8 cellular contexts compared by ENCODE assay signal in the genomic region with DNA sequence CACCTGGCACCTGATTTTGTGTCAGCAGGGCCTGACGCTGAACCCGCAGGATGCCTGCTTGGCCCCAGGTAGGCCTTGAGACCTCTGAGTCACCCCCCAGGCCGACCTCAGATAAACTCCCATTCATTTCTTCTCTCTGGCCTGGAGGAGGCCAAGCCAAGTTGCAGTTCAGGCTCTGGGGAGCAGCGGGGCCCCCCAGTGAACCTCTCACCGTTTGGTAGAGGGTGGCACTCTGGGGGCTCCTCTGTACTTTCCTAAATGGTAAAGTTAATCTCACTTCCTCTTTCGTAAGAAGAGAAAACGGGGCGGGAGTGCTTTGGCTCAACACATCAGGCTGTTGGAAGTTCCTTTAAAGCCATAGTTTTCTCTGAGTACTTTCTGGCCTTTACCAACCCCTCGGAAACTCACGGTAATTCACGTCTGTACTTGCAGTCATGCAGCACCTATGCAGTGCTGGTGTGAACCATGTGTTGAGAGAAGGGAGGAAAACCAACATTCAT. TPM values are rescaled to one million over a fixed set of nuclear protein-coding genes. Genes with fewer than 3 reads are reported as not detected.
DNase-seq lines count a peak whose midpoint lies in the region; ATAC-seq and TF ChIP-seq lines count a peak whose summit lies in the region.

No MANE protein-coding gene starts in this region.

- H3K4me1 ChIP-seq in esophagus muscularis mucosa (peaks cover 22 to 69% (median 63%) of the 10 kb centered on the region in 4 donors), transverse colon (peaks cover 0 to 55% (median 20%) of the 10 kb centered on the region in 4 donors)

- peaks cover 0 to 4% (median 0%) of the 10 kb centered on the region in 4 donors for H3K36me3 ChIP-seq in esophagus muscularis mucosa
- H3K36me3 ChIP-seq in transverse colon: no peaks in the 10 kb centered on the region

- H3K9me3 Mint-ChIP-seq in activated naive CD4-positive, alpha-beta T cell treated with anti-CD3 and anti-CD28 coated beads, Interleukin-2, amount 50 U/mL, for 24 hours: no peaks in the 10 kb centered on the region

- no peak for DNase-seq in activated naive CD4-positive, alpha-beta T cell (lab: John Stamatoyannopoulos, UW)
- DNase-seq in esophagus muscularis mucosa (ENCODE audit: extremely low spot score) (no peak), transverse colon (peak; percentile 47), NCI-H774 (lab: John Stamatoyannopoulos, UW) (no peak), NCI-H1105 (lab: John Stamatoyannopoulos, UW) (no peak)

- intact Hi-C loops in esophagus muscularis mucosa (cut with DNase I): loop anchor here (5.0 kb wide), 1 partner anchor 64 kb away; no protein-coding TSS in a partner anchor
- intact Hi-C loops in transverse colon (cut with DNase I; ENCODE audit: low total_unique reads): loop anchor here (5.0 to 10.0 kb wide), 2 partner anchors 53 to 204 kb away; partner anchors contain the start of gene STK35

- H3K27ac ChIP-seq in esophagus muscularis mucosa (replicated peaks in 1 of 4) (peak overlapping the region; percentile 64 to 96 (median 78)), transverse colon (peak overlapping the region; percentile 63 to 90 (median 81))

- TF ChIP-seq POLR2A in esophagus muscularis mucosa (IDR thresholded peaks at IDR 0.05; ENCODE audit: low read depth): no peak
- TF ChIP-seq POLR2A in transverse colon (IDR thresholded peaks at IDR 0.05): no peak

- peaks cover 35% of the 10 kb centered on the region for H3K27me3 Mint-ChIP-seq in activated naive CD4-positive, alpha-beta T cell treated with anti-CD3 and anti-CD28 coated beads, Interleukin-2, amount 50 U/mL, for 24 hours

- in situ Hi-C loops in transverse colon (cut with MboI; ENCODE audit: low pct_ligation_motif_present in 1 of 4, low pct_unique_long_range_greater_than_20kb in 1 of 4, low sequenced_read_pairs in 3 of 4): no loop called here

- H3K9me3 ChIP-seq in esophagus muscularis mucosa (no peaks in the 10 kb centered on the region), transverse colon (no peaks in the 10 kb centered on the region)

- no peak overlapping the region for H3K4me3 Mint-ChIP-seq in activated naive CD4-positive, alpha-beta T cell treated with anti-CD3 and anti-CD28 coated beads, Interleukin-2, amount 50 U/mL, for 24 hours

- TF ChIP-seq EP300 in esophagus muscularis mucosa (IDR thresholded peaks at IDR 0.05) (no peak), transverse colon (IDR thresholded peaks at IDR 0.05; ENCODE audit: low read depth) (no peak)

- H3K27ac Mint-ChIP-seq in activated naive CD4-positive, alpha-beta T cell treated with anti-CD3 and anti-CD28 coated beads, Interleukin-2, amount 50 U/mL, for 24 hours: peak overlapping the region; percentile 35

- ATAC-seq in HG03521 (IDR thresholded peaks at IDR 0.05; ENCODE audit: unreplicated experiment) (peak; percentile 43), HG02970 (IDR thresholded peaks at IDR 0.05; ENCODE audit: low FRiP score, unreplicated experiment) (no peak)

- H3K4me1 Mint-ChIP-seq in activated naive CD4-positive, alpha-beta T cell treated with anti-CD3 and anti-CD28 coated beads, Interleukin-2, amount 50 U/mL, for 24 hours: no peaks in the 10 kb centered on the region

- peak overlapping the region in 1 of 4 donors; percentile 28 for H3K4me3 ChIP-seq in esophagus muscularis mucosa
- H3K4me3 ChIP-seq in transverse colon: no peak overlapping the region

- H3K27me3 ChIP-seq in esophagus muscularis mucosa: no peaks in the 10 kb centered on the region
- H3K27me3 ChIP-seq in transverse colon: peaks cover 11% of the 10 kb centered on the region

- TF ChIP-seq CTCF in esophagus muscularis mucosa (IDR thresholded peaks at IDR 0.05): no peak
- no peak for TF ChIP-seq CTCF in transverse colon (IDR thresholded peaks at IDR 0.05)

- H3K36me3 Mint-ChIP-seq in activated naive CD4-positive, alpha-beta T cell treated with anti-CD3 and anti-CD28 coated beads, Interleukin-2, amount 50 U/mL, for 24 hours: no peaks in the 10 kb centered on the region

- 83% methylated on average over 7 of the region's 11 CpGs for WGBS in esophagus muscularis mucosa
- 62 to 80% methylated on average over 2 to 11 of the region's 11 CpGs for WGBS in transverse colon (ENCODE audit: low coverage in 1 of 2), 2 donors

RNA-seq across cellular contexts. Expression of gene SIRPA, which starts 2.8 kb away (rescaled TPM):
- total RNA-seq in esophagus muscularis mucosa (10 to 100 TPM; 19.5 to 39.8 (median 32.5) TPM), transverse colon (10 to 100 TPM in 3 of 4 donors, 1 to 10 TPM in 1; 9.0 to 46.6 (median 18.6) TPM)
